Comparison of ENCODE assay signal across 10 cellular contexts in the genomic region with DNA sequence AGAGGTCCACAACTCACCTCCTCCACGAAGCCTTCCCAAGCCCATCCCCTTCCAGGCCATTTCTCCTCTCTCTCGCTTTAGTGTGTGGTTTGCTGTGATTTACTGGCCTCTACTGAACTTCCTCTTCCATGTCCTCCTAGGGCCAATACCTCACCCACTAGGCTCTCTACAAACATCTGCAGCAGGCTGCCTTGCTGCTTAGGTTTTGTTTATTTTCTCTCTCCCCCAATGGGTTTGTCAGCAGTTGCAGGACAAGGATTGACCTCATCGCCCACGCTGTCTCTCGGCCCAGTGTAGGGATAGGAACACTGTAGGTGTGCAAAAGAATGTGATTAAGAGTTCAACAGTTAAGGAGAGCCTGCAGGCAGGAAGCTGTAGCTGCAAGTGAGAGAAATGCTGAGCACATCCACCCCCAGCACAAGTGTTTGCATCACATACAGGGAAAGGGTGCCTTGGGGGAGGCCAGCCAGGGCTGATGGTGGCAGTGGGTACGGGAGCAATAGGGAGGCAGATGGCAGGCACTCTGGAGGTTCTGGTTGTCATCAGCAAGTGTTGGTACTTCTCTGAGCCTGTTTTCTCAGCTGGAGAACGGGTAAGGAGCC. TPM values are rescaled to one million over a fixed set of nuclear protein-coding genes. Genes with fewer than 3 reads are reported as not detected.
A peak's percentile ranks its signal among the peaks of the same experiment; 100 is the strongest.
DNase-seq lines count a peak whose midpoint lies in the region; ATAC-seq, FAIRE-seq and TF ChIP-seq lines count a peak whose summit lies in the region.
"Had no signal": no experiment of that assay in that cellular context is flagged by ENCODE, and none has a peak within 500 bp of the region (broad histone marks: within the 10 kb centered on the region; RNA-seq: fewer than 3 reads in every experiment).

No MANE protein-coding gene starts in this region.

- H3K36me3 ChIP-seq in endothelial cell of umbilical vein (ENCODE audit: control insufficient read depth in 2 of 2, extremely low read depth in 1 of 2, insufficient read depth in 2 of 2, low read length in 2 of 2) (no peaks in the 10 kb centered on the region), parathyroid adenoma (ENCODE audit: control insufficient read depth, insufficient read depth, low read length) (no peaks in the 10 kb centered on the region), small intestine (ENCODE audit: control insufficient read depth in 2 of 2, insufficient read depth in 2 of 2, low read length in 2 of 2) (no peaks in the 10 kb centered on the region)

- H3K27ac ChIP-seq in endothelial cell of umbilical vein (ENCODE audit: insufficient read depth, low read depth, low read length): no peak overlapping the region
- H3K27ac ChIP-seq in parathyroid adenoma: peak overlapping the region; percentile 24
- H3K27ac ChIP-seq in small intestine (ENCODE audit: low read depth in 1 of 2, low read length in 1 of 2): peak overlapping the region in 1 of 2 donors; percentile 54

- no peak for ATAC-seq in activated CD4-positive, CD25-positive, alpha-beta regulatory T cell treated with anti-CD3 and anti-CD28 coated beads, Interleukin-2, amount 50 U/mL, for 24 hours
- ATAC-seq in GM18858 (IDR thresholded peaks at IDR 0.05; ENCODE audit: unreplicated experiment): no peak

- H3K9me1 ChIP-seq in endothelial cell of umbilical vein (replicated peaks; ENCODE audit: control insufficient read depth, extremely low read depth, insufficient read depth, low read length): no peaks in the 10 kb centered on the region

- H2AFZ ChIP-seq in endothelial cell of umbilical vein (ENCODE audit: low read depth, low read length) (no peak overlapping the region), parathyroid adenoma (no peak overlapping the region)

- CTCF ChIA-PET in endothelial cell of umbilical vein (lab: Charles Lee): interaction anchor here (0.7 to 3.2 kb wide), 4 partner anchors 9 to 115 kb away, joined by 3 to 23 read pairs (median 4); a partner anchor contains a TSS

- TF ChIP-seq POLR2A in endothelial cell of umbilical vein (IDR thresholded peaks at IDR 0.05; ENCODE audit: low read depth, low read length): no peak

- no peaks in the 10 kb centered on the region for H3K9me3 ChIP-seq in endothelial cell of umbilical vein (replicated peaks; ENCODE audit: control insufficient read depth, insufficient read depth, low read length)
- H3K9me3 ChIP-seq in parathyroid adenoma (ENCODE audit: control insufficient read depth, low read length): no peaks in the 10 kb centered on the region
- no peaks in the 10 kb centered on the region for H3K9me3 ChIP-seq in small intestine (ENCODE audit: control insufficient read depth, low read depth)

- no peak for TF ChIP-seq CTCF in endothelial cell of umbilical vein (IDR thresholded peaks at IDR 0.05; ENCODE audit: extremely low read depth in 1 of 2, insufficient read depth in 1 of 2, low read depth in 1 of 2, low read length in 2 of 2)
- no peak for TF ChIP-seq CTCF in parathyroid adenoma (IDR thresholded peaks at IDR 0.05)

- DNase-seq in GF-D8 (lab: John Stamatoyannopoulos, UW) (peak; percentile 20), endothelial cell of umbilical vein (ENCODE audit: low read depth, low spot score) (no peak), small intestine (no peak), NCI-H1417 (lab: John Stamatoyannopoulos, UW) (no peak)

- H3K27me3 ChIP-seq in endothelial cell of umbilical vein (ENCODE audit: control insufficient read depth in 2 of 2, insufficient read depth in 2 of 2, low read length in 2 of 2) (no peaks in the 10 kb centered on the region), parathyroid adenoma (ENCODE audit: control insufficient read depth, insufficient read depth, low read length) (no peaks in the 10 kb centered on the region), small intestine (ENCODE audit: control insufficient read depth in 2 of 2, insufficient read depth in 2 of 2, low read length in 2 of 2) (no peaks in the 10 kb centered on the region)

- H3K9ac ChIP-seq in endothelial cell of umbilical vein (replicated peaks; ENCODE audit: extremely low read depth, insufficient read depth, low read length) (no peak overlapping the region), parathyroid adenoma (no peak overlapping the region)

- intact Hi-C loops in endothelial cell of umbilical vein (cut with micrococcal nuclease): no loop called here

- no peaks in the 10 kb centered on the region for H4K20me1 ChIP-seq in endothelial cell of umbilical vein (replicated peaks; ENCODE audit: control insufficient read depth, extremely low read depth, insufficient read depth, low read length)

- no peaks in the 10 kb centered on the region for H3K79me2 ChIP-seq in endothelial cell of umbilical vein (ENCODE audit: control insufficient read depth, insufficient read depth, low read length)
- H3K79me2 ChIP-seq in parathyroid adenoma: no peaks in the 10 kb centered on the region

- H3K4me2 ChIP-seq in endothelial cell of umbilical vein (ENCODE audit: insufficient read depth, low read length) (no peak overlapping the region), parathyroid adenoma (ENCODE audit: low read length) (no peak overlapping the region)

- WGBS in small intestine, 3 donors: 65 to 81% (median 72%) methylated on average over 7 of the region's 7 CpGs

- H3K4me1 ChIP-seq in endothelial cell of umbilical vein (ENCODE audit: control insufficient read depth, extremely low read depth, insufficient read depth, low read length) (peaks cover 4% of the 10 kb centered on the region), parathyroid adenoma (peaks cover 6% of the 10 kb centered on the region), small intestine (ENCODE audit: control insufficient read depth in 2 of 2, insufficient read depth in 1 of 2, low read depth in 1 of 2, low read length in 1 of 2) (peaks cover 2 to 8% of the 10 kb centered on the region in 2 donors)

- FAIRE-seq in endothelial cell of umbilical vein (lab: Jason Lieb, UNC) (no peak), small intestine (lab: Jason Lieb, UNC) (no peak)

- POLR2A ChIA-PET in endothelial cell of umbilical vein (lab: Charles Lee): no interaction called here

- dilution Hi-C loops in endothelial cell of umbilical vein (cut with MboI; ENCODE audit: extremely low pct_ligation_motif_present, low sequenced_read_pairs): no loop called here

- BruUV-seq in endothelial cell of umbilical vein (replicated peaks; lab: Mats Ljungman, UMichigan): TSS peak; percentile 22

- H3K4me3 ChIP-seq in endothelial cell of umbilical vein (replicated peaks in 1 of 3; ENCODE audit: insufficient read depth in 1 of 3, low read depth in 1 of 3, low read length in 3 of 3): no peak overlapping the region
- H3K4me3 ChIP-seq in parathyroid adenoma (ENCODE audit: low read depth, low read length): no peak overlapping the region
- H3K4me3 ChIP-seq in small intestine (ENCODE audit: low read depth in 1 of 2, low read length in 2 of 2): no peak overlapping the region

TF ChIP-seq in PFSK-1, 5 proteins besides CTCF, POLR2A, EP300 and RAD21 (continues in another document):
- peak; percentile 75 for TF ChIP-seq FOXP2 (optimal IDR thresholded peaks at IDR 0.05; ENCODE audit: borderline replicate concordance, extremely low read depth, extremely low read length, insufficient read depth)
- peak; percentile 22; the same call in 1 of the 2 replicates for TF ChIP-seq TAF1 (IDR thresholded peaks at IDR 0.05; ENCODE audit: borderline replicate concordance, insufficient read depth, low read length)
- TF ChIP-seq POLR2AphosphoS5 (IDR thresholded peaks at IDR 0.05; ENCODE audit: low read depth, low read length): no peak
- TF ChIP-seq SIN3A (IDR thresholded peaks at IDR 0.05; ENCODE audit: borderline replicate concordance, insufficient read depth, low read length): no peak

TF ChIP-seq in endothelial cell of umbilical vein, 7 proteins besides CTCF, POLR2A, EP300 and RAD21:
- TF ChIP-seq EZH2 (IDR thresholded peaks at IDR 0.05; ENCODE audit: borderline replicate concordance, low read depth, low read length, severe bottlenecking): no peak
- TF ChIP-seq MYC (IDR thresholded peaks at IDR 0.05; ENCODE audit: low read depth, low read length): no peak
- no peak for TF ChIP-seq POLR2AphosphoS5 (IDR thresholded peaks at IDR 0.05; ENCODE audit: insufficient read depth, low read depth, low read length)
- no peak for TF ChIP-seq JUN (IDR thresholded peaks at IDR 0.05; ENCODE audit: borderline replicate concordance, insufficient read depth, insufficient read length, low read depth)
- TF ChIP-seq FOS (IDR thresholded peaks at IDR 0.05; ENCODE audit: borderline replicate concordance, insufficient read depth, low read length): no peak
- TF ChIP-seq GATA2 (IDR thresholded peaks at IDR 0.05; ENCODE audit: insufficient read depth, insufficient read length, low read depth, low read length): no peak
- TF ChIP-seq, protein P1, sequence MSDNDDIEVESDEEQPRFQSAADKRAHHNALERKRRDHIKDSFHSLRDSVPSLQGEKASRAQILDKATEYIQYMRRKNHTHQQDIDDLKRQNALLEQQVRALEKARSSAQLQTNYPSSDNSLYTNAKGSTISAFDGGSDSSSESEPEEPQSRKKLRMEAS (IDR thresholded peaks at IDR 0.05; ENCODE audit: insufficient read depth, insufficient read length): no peak

RNA-seq across cellular contexts. Expression of a gene that starts 1.4 kb away (rescaled TPM):
- 47.4 TPM for polyA plus RNA-seq in PFSK-1 (2012; ENCODE audit: insufficient read length, low read depth)
- 15.6 and 17.5 TPM in 2 replicates for total RNA-seq in endothelial cell of umbilical vein
- polyA plus RNA-seq in endothelial cell of umbilical vein (5.5 and 5.8 TPM in 2 replicates), small intestine (10 to 100 TPM; 22.1 to 89.5 (median 71.1) TPM)
- polyA plus RNA-seq in endothelial cell of umbilical vein (2011; cell fraction: cytosol; rRNA removed): 3.9 and 4.1 TPM in 2 replicates
- 10.9 and 13.8 TPM in 2 replicates for polyA plus RNA-seq in endothelial cell of umbilical vein (2011; cell fraction: nucleus; rRNA removed)
- 5.4 and 10.6 TPM in 2 replicates for polyA plus RNA-seq in endothelial cell of umbilical vein (2012)
- 4.7 and 5.9 TPM in 2 replicates for polyA minus RNA-seq in endothelial cell of umbilical vein
- polyA minus RNA-seq in endothelial cell of umbilical vein (2011; cell fraction: cytosol; rRNA and poly(A)+ RNA removed): 50.3 TPM
- 5.0 and 5.5 TPM in 2 replicates for polyA minus RNA-seq in endothelial cell of umbilical vein (2011; cell fraction: nucleus; rRNA and poly(A)+ RNA removed)

RNA-seq across cellular contexts. Expression of a gene that starts 18.3 kb away (rescaled TPM):
- polyA plus RNA-seq in PFSK-1 (2012; ENCODE audit: insufficient read length, low read depth): not detected
- total RNA-seq in endothelial cell of umbilical vein: not detected in 2 replicates
- polyA plus RNA-seq in endothelial cell of umbilical vein (not detected in 2 replicates), small intestine (100 to 1,000 TPM in 2 of 3 donors, 10 to 100 TPM in 1; 63.6 to 801 (median 577) TPM)
- polyA plus RNA-seq in endothelial cell of umbilical vein (2011; cell fraction: cytosol; rRNA removed): not detected in 2 replicates
- not detected in 2 replicates for polyA plus RNA-seq in endothelial cell of umbilical vein (2011; cell fraction: nucleus; rRNA removed)
- not detected in 2 replicates for polyA plus RNA-seq in endothelial cell of umbilical vein (2012)
- not detected in 2 replicates for polyA minus RNA-seq in endothelial cell of umbilical vein
- polyA minus RNA-seq in endothelial cell of umbilical vein (2011; cell fraction: cytosol; rRNA and poly(A)+ RNA removed): 14.4 TPM
- polyA minus RNA-seq in endothelial cell of umbilical vein (2011; cell fraction: nucleus; rRNA and poly(A)+ RNA removed): 0.38 TPM in 1 of 2 replicates, not detected in the other
- total RNA-seq: glomerular endothelial cell, subcutaneous adipose tissue had no signal

Comparison
In these comparisons a context has a peak if more than half of its experiments do, and no peak if none do; other contexts are left out.
1. RNA of a gene that starts 18.3 kb away (polyA plus RNA-seq): 63.6 to 801 TPM in small intestine; not detected in endothelial cell of umbilical vein; every median in the first group is over 10 times any median in the second.